ENCODE assay signal across 26 cellular contexts in the genomic region with DNA sequence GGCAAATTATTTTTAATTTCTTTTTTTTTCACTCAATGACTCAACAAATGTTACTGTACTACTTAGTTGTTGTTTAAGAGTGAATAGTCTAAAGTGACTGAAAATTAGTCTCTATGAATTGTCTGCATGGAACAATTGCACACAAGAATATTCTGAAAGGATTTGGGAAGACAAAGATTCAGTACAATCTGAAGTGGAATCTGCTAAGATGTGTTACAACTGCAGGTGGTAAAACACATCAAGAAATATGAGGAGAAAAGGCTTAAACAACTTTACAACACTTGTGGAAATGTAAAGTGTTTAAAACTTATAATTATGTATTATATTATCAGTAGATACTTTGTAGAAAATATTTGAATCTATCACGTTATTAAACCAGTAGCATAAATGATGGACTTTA.
"Had no signal": no experiment of that assay in that cellular context is flagged by ENCODE, and none has a peak within 500 bp of the region (broad histone marks: within the 10 kb centered on the region; RNA-seq: fewer than 3 reads in every experiment).

No MANE protein-coding gene starts in this region.

- H3K4me3 ChIP-seq: stomach, suprapubic skin, testis, thoracic aorta, thyroid gland, tibial artery, tibial nerve, transverse colon, upper lobe of left lung, upper lobe of right lung, uterus, vagina had no signal

- FAIRE-seq: urothelium cell line had no signal

- H3K36me3 ChIP-seq: stomach, suprapubic skin, thoracic aorta, thyroid gland, tibial artery, tibial nerve, transverse colon, upper lobe of left lung, upper lobe of right lung, uterus, vagina had no signal

- H3K27ac ChIP-seq: stomach, suprapubic skin, testis, thoracic aorta, thyroid gland, tibial artery, tibial nerve, transverse colon, upper lobe of left lung, upper lobe of right lung, uterus, vagina had no signal

- DNase-seq: stimulated activated CD4-positive, alpha-beta T cell treated with anti-CD3 and anti-CD28 coated beads, Interleukin-2, amount 100 ng/mL, for 48 hours; stimulated activated CD4-positive, alpha-beta T cell treated with anti-CD3 and anti-CD28 coated beads, Interleukin-4, amount 100 ng/mL, for 1 hour; stimulated activated CD4-positive, alpha-beta T cell treated with anti-CD3 and anti-CD28 coated beads, Interleukin-4, amount 100 ng/mL, for 24 hours; stimulated activated CD4-positive, alpha-beta T cell treated with anti-CD3 and anti-CD28 coated beads, Interleukin-4, amount 100 ng/mL, for 4 hours; stimulated activated CD8-positive, alpha-beta memory T cell treated with anti-CD3 and anti-CD28 coated beads, Interleukin-4, amount 100 ng/mL, for 48 hours; stimulated activated naive B cell treated with anti-CD40 and anti-IgM and Interleukin-4, amounts not matched to agents 10 μg/mL and 1 μg/mL and 100 μg/mL, for 72 hours; stimulated activated naive CD4-positive, alpha-beta T cell; stimulated activated naive CD8-positive, alpha-beta T cell treated with anti-CD3 and anti-CD28 coated beads, Interleukin-15, amount 100 ng/mL, for 72 hours; stimulated activated naive CD8-positive, alpha-beta T cell treated with anti-CD3 and anti-CD28 coated beads, Interleukin-15, Interleukin-2, amounts not matched to agents 100 U/mL and 50 U/mL, for 24 hours; stomach; substantia nigra; testis; thyroid gland; tibial artery; transverse colon; trophoblast cell; upper lobe of left lung; upper lobe of right lung; uterus had no signal

- ATAC-seq: stimulated activated effector memory CD8-positive, alpha-beta T cell treated with anti-CD3 and anti-CD28 coated beads, Interleukin-12 subunit alpha, Interleukin-12 subunit beta, amount 100 ng/mL, for 72 hours; stimulated activated memory B cell treated with anti-CD40 and anti-IgM and Interleukin-4, amounts not matched to agents 10 μg/mL and 1 μg/mL and 100 μg/mL, for 72 hours; stimulated activated naive B cell treated with anti-CD40 and anti-IgM and Interleukin-4, amounts not matched to agents 10 μg/mL and 1 μg/mL and 100 μg/mL, for 72 hours; stimulated activated naive CD8-positive, alpha-beta T cell treated with anti-CD3 and anti-CD28 coated beads, Interleukin-15, amount 100 ng/mL, for 72 hours; stimulated activated naive CD8-positive, alpha-beta T cell treated with anti-CD3 and anti-CD28 coated beads, Interleukin-15, Interleukin-2, amounts not matched to agents 100 U/mL and 50 U/mL, for 24 hours; upper lobe of right lung had no signal

- H3K9me3 ChIP-seq: suprapubic skin, testis, thyroid gland, upper lobe of left lung, upper lobe of right lung, uterus, vagina had no signal

- H3K4me1 ChIP-seq: stomach, suprapubic skin, testis, thyroid gland, tibial artery, tibial nerve, upper lobe of left lung, upper lobe of right lung, uterus, vagina had no signal

- H3K27me3 ChIP-seq: stomach, suprapubic skin, testis, thyroid gland, tibial artery, tibial nerve, transverse colon, upper lobe of left lung, upper lobe of right lung, uterus, vagina had no signal
